In genomic region chr15:90882781-90883525, GRCh38 we compare ENCODE assay signal across 11 cellular contexts. TPM values are rescaled to one million over a fixed set of nuclear protein-coding genes. Genes with fewer than 3 reads are reported as not detected.
DNase-seq lines count a peak whose midpoint lies in the region; ATAC-seq and TF ChIP-seq lines count a peak whose summit lies in the region.
"Had no signal": no experiment of that assay in that cellular context is flagged by ENCODE, and none has a peak within 500 bp of the region (broad histone marks: within the 10 kb centered on the region; RNA-seq: fewer than 3 reads in every experiment).

No MANE protein-coding gene starts in this region.

- TF ChIP-seq POLR2A in sigmoid colon (IDR thresholded peaks at IDR 0.05), result no peak

- H3K4me3 ChIP-seq in GM23248, result no peak overlapping the region
- no peak overlapping the region for H3K4me3 ChIP-seq in right cardiac atrium (ENCODE audit: low read length)
- H3K4me3 ChIP-seq in sigmoid colon, result no peak overlapping the region
- H3K4me3 ChIP-seq: SJSA1 had no signal

- peak overlapping the region; percentile 85 for H3K9ac ChIP-seq in GM23248

- DNase-seq in GM23248 (no peak), right cardiac atrium (peak in 1 of 3 donors; percentile 64), sigmoid colon (no peak), LoVo (ENCODE audit: low spot score) (no peak), SHP77 treated with DMSO at 0.1 percent for 48 hours (lab: John Stamatoyannopoulos, UW) (no peak), dermis blood vessel endothelial cell (no peak)
- DNase-seq: DMS 273 treated with DMSO at 0.1 percent for 48 hours, NCI-H2171 treated with DMSO at 0.1 percent for 48 hours had no signal

- no peaks in the 10 kb centered on the region for H3K9me3 ChIP-seq in GM23248 (ENCODE audit: low read depth)
- H3K9me3 ChIP-seq in right cardiac atrium (ENCODE audit: control insufficient read depth, low read length), result no peaks in the 10 kb centered on the region
- H3K9me3 ChIP-seq in sigmoid colon, result no peaks in the 10 kb centered on the region
- H3K9me3 ChIP-seq: SJSA1 had no signal

- in situ Hi-C loops in GM23248 (cut with MboI), result loop anchor here (10.0 to 25.0 kb wide), 2 partner anchors 228 to 571 kb away; no protein-coding TSS in a partner anchor

- 0 out of 2 replicates have a peak, but pooled peaks cover 5% of the 10 kb centered on the region for H3K36me3 ChIP-seq in GM23248 (ENCODE audit: low read depth)
- peaks cover 28 to 56% (median 43%) of the 10 kb centered on the region in 4 donors for H3K36me3 ChIP-seq in sigmoid colon

- H3K9me2 ChIP-seq in GM23248 (ENCODE audit: insufficient read depth), result no peaks in the 10 kb centered on the region

- H2AFZ ChIP-seq in GM23248, result no peak overlapping the region

- no peak for ATAC-seq in right cardiac atrium
- ATAC-seq in GM21576 (IDR thresholded peaks at IDR 0.05; ENCODE audit: unreplicated experiment), result no peak

- no peak overlapping the region for H3K27ac ChIP-seq in GM23248
- H3K27ac ChIP-seq in VCaP, result peak overlapping the region; percentile 83
- H3K27ac ChIP-seq in right cardiac atrium (ENCODE audit: low read length), result peak overlapping the region; percentile 92
- H3K27ac ChIP-seq in sigmoid colon, result peak overlapping the region; percentile 87 to 92 (median 90)
- H3K27ac ChIP-seq: SJSA1 had no signal

- TF ChIP-seq EP300 in sigmoid colon (IDR thresholded peaks at IDR 0.05), result no peak

- peaks cover 6% of the 10 kb centered on the region; the same call in 1 of the 2 replicates for H3F3A ChIP-seq in GM23248 (ENCODE audit: insufficient read depth)

- H3K27me3 ChIP-seq in GM23248 (replicated peaks; ENCODE audit: insufficient read depth), result no peaks in the 10 kb centered on the region
- no peaks in the 10 kb centered on the region for H3K27me3 ChIP-seq in right cardiac atrium (ENCODE audit: control insufficient read depth, insufficient read depth)
- H3K27me3 ChIP-seq in sigmoid colon, result no peaks in the 10 kb centered on the region
- H3K27me3 ChIP-seq: SJSA1 had no signal

- H3K4me2 ChIP-seq in GM23248 (ENCODE audit: unreplicated experiment), result no peak overlapping the region

- TF ChIP-seq CTCF in VCaP (conservative IDR thresholded peaks at IDR 0.05) (no peak), sigmoid colon (IDR thresholded peaks at IDR 0.05) (no peak)

- H3K4me1 ChIP-seq in GM23248 (ENCODE audit: insufficient read depth) (peaks cover 4% of the 10 kb centered on the region; the same call in 1 of the 2 replicates), right cardiac atrium (ENCODE audit: control insufficient read depth, insufficient read depth, low read length) (peaks cover 4% of the 10 kb centered on the region), sigmoid colon (peaks cover 0 to 41% (median 35%) of the 10 kb centered on the region in 4 donors)

- H3K79me2 ChIP-seq in GM23248 (ENCODE audit: insufficient read depth), result no peaks in the 10 kb centered on the region

- intact Hi-C loops in right cardiac atrium (cut with DNase I), result loop anchor here in 1 of 4 donors (10.0 kb wide), 1 partner anchor 168 kb away; the partner anchor contains the start of gene BLM
- intact Hi-C loops in sigmoid colon (cut with DNase I), result loop anchor here (10.0 kb wide), 2 partner anchors 348 to 568 kb away; no protein-coding TSS in a partner anchor

- WGBS in GM23248 (ENCODE audit: low coverage in 1 of 2, low lambda C conversion rate in 2 of 2, missing lambda C conversion rate in 2 of 2), 2 experiments, result 78 to 87% methylated on average over 12 to 13 of the region's 13 CpGs
- 64% methylated on average over 13 of the region's 13 CpGs for WGBS in right cardiac atrium
- WGBS in sigmoid colon, 2 donors, result 72 to 82% methylated on average over 13 of the region's 13 CpGs

- no peaks in the 10 kb centered on the region for H4K20me1 ChIP-seq in GM23248 (ENCODE audit: insufficient read depth)

RNA-seq across cellular contexts. Expression of gene FES, which starts 1.4 kb away (rescaled TPM):
- 3.5 and 7.5 TPM in 2 replicates for total RNA-seq in GM23248 (2014; rRNA removed; shearing (Covaris generic))
- 3.5 and 3.6 TPM in 2 replicates for polyA plus RNA-seq in GM23248 (2016; fragmentation: Nextera tagmentation; extraction: Ambion mirVana)
- 10 to 100 TPM; 15.6 to 21.0 (median 18.0) TPM for total RNA-seq in right cardiac atrium
- polyA plus RNA-seq in right cardiac atrium, result 17.6 TPM
- total RNA-seq in sigmoid colon, result 10 to 100 TPM; 28.0 to 35.5 (median 30.4) TPM
- polyA plus RNA-seq in sigmoid colon, result 10 to 100 TPM in 1 of 3 donors, 1 to 10 TPM in 2; 4.9 to 17.6 (median 7.2) TPM
- total RNA-seq in dermis blood vessel endothelial cell, result 110 and 134 TPM in 2 replicates

RNA-seq across cellular contexts. Expression of gene FURIN, which starts 14.6 kb away (rescaled TPM):
- total RNA-seq in GM23248 (2014; rRNA removed; shearing (Covaris generic)), result 48.1 and 50.8 TPM in 2 replicates
- polyA plus RNA-seq in GM23248 (2016; fragmentation: Nextera tagmentation; extraction: Ambion mirVana) (13.0 and 13.9 TPM in 2 replicates), right cardiac atrium (60.1 TPM), sigmoid colon (10 to 100 TPM; 23.4 to 69.2 (median 30.1) TPM)
- total RNA-seq in right cardiac atrium (10 to 100 TPM; 57.4 to 69.0 (median 60.8) TPM), sigmoid colon (10 to 100 TPM; 21.0 to 35.0 (median 24.3) TPM), dermis blood vessel endothelial cell (67.2 and 136 TPM in 2 replicates)

RNA-seq across cellular contexts. Expression of gene MAN2A2, which starts 20.1 kb away (rescaled TPM):
- total RNA-seq in GM23248 (2014; rRNA removed; shearing (Covaris generic)), result 5.9 and 7.7 TPM in 2 replicates
- 4.3 and 5.1 TPM in 2 replicates for polyA plus RNA-seq in GM23248 (2016; fragmentation: Nextera tagmentation; extraction: Ambion mirVana)
- total RNA-seq in right cardiac atrium, result 100 to 1,000 TPM in 2 of 4 donors, 10 to 100 TPM in 2; 75.9 to 118 (median 93.4) TPM
- polyA plus RNA-seq in right cardiac atrium, result 41.6 TPM
- 10 to 100 TPM; 27.2 to 57.6 (median 38.4) TPM for total RNA-seq in sigmoid colon
- polyA plus RNA-seq in sigmoid colon, result 10 to 100 TPM in 1 of 3 donors, 1 to 10 TPM in 2; 3.7 to 31.0 (median 4.8) TPM
- 23.1 and 38.7 TPM in 2 replicates for total RNA-seq in dermis blood vessel endothelial cell

RNA-seq across cellular contexts. Expression of gene HDDC3, which starts 49.4 kb away (rescaled TPM):
- 9.7 and 17.3 TPM in 2 replicates for total RNA-seq in GM23248 (2014; rRNA removed; shearing (Covaris generic))
- polyA plus RNA-seq in GM23248 (2016; fragmentation: Nextera tagmentation; extraction: Ambion mirVana) (11.1 and 13.5 TPM in 2 replicates), right cardiac atrium (22.2 TPM), sigmoid colon (10 to 100 TPM; 19.1 to 27.0 (median 24.0) TPM)
- total RNA-seq in right cardiac atrium (10 to 100 TPM; 13.5 to 17.7 (median 17.0) TPM), sigmoid colon (10 to 100 TPM in 1 of 4 donors, 1 to 10 TPM in 3; 5.2 to 10.7 (median 7.0) TPM), dermis blood vessel endothelial cell (16.3 and 16.7 TPM in 2 replicates)

RNA-seq across cellular contexts. Expression of gene UNC45A, which starts 52.1 kb away (rescaled TPM):
- 58.8 and 75.8 TPM in 2 replicates for total RNA-seq in GM23248 (2014; rRNA removed; shearing (Covaris generic))
- polyA plus RNA-seq in GM23248 (2016; fragmentation: Nextera tagmentation; extraction: Ambion mirVana) (58.6 and 59.7 TPM in 2 replicates), right cardiac atrium (24.0 TPM), sigmoid colon (10 to 100 TPM; 28.8 to 50.4 (median 31.4) TPM)
- total RNA-seq in right cardiac atrium (10 to 100 TPM; 26.2 to 32.8 (median 29.9) TPM), sigmoid colon (10 to 100 TPM; 36.0 to 63.5 (median 60.2) TPM), dermis blood vessel endothelial cell (128 and 141 TPM in 2 replicates)
